Comparison of ENCODE assay signal across 13 cellular contexts in genomic region chr1:54337928-54338327, GRCh38.
A peak's percentile ranks its signal among the peaks of the same experiment; 100 is the strongest.
DNase-seq lines count a peak whose midpoint lies in the region; ATAC-seq and TF ChIP-seq lines count a peak whose summit lies in the region.
"Had no signal": no experiment of that assay in that cellular context is flagged by ENCODE, and none has a peak within 500 bp of the region (broad histone marks: within the 10 kb centered on the region; RNA-seq: fewer than 3 reads in every experiment).

No MANE protein-coding gene starts in this region.

- peak; percentile 48 for ATAC-seq in CD8-positive, alpha-beta T cell
- no peak for ATAC-seq in WTC11
- ATAC-seq in memory B cell (ENCODE audit: low read depth): no peak
- no peak for ATAC-seq in activated T-helper 17 cell treated with anti-CD3 and anti-CD28 coated beads, Interleukin-2, amount 50 U/mL, for 72 hours (replicated peaks)
- ATAC-seq: body of pancreas had no signal

- H3K4me3 Mint-ChIP-seq in CD8-positive, alpha-beta T cell: no peak overlapping the region
- H3K4me3 Mint-ChIP-seq in WTC11 (no peak overlapping the region), memory B cell (no peak overlapping the region)
- no peak overlapping the region for H3K4me3 Mint-ChIP-seq in activated T-helper 17 cell treated with anti-CD3 and anti-CD28 coated beads, Interleukin-2, amount 50 U/mL, for 72 hours
- H3K4me3 Mint-ChIP-seq: stimulated activated naive CD8-positive, alpha-beta T cell treated with anti-CD3 and anti-CD28 coated beads, Interleukin-15, Interleukin-2, amounts not matched to agents 100 ng/mL and 50 ng/mL, for 24 hours had no signal

- H3K36me3 ChIP-seq in CD8-positive, alpha-beta T cell (ENCODE audit: insufficient read depth, low read length): no peaks in the 10 kb centered on the region

- intact Hi-C loops in CD8-positive, alpha-beta T cell (cut with DNase I, micrococcal nuclease): no loop called here

- no peaks in the 10 kb centered on the region for H3K27me3 Mint-ChIP-seq in CD8-positive, alpha-beta T cell (ENCODE audit: low read depth)
- H3K27me3 Mint-ChIP-seq in WTC11 (ENCODE audit: low read depth) (no peaks in the 10 kb centered on the region; the same call in 1 of the 2 replicates), memory B cell (no peaks in the 10 kb centered on the region)
- H3K27me3 Mint-ChIP-seq in activated T-helper 17 cell treated with anti-CD3 and anti-CD28 coated beads, Interleukin-2, amount 50 U/mL, for 72 hours: no peaks in the 10 kb centered on the region
- H3K27me3 Mint-ChIP-seq: stimulated activated naive CD8-positive, alpha-beta T cell treated with anti-CD3 and anti-CD28 coated beads, Interleukin-15, Interleukin-2, amounts not matched to agents 100 ng/mL and 50 ng/mL, for 24 hours had no signal

- H3K9me3 Mint-ChIP-seq in CD8-positive, alpha-beta T cell: no peaks in the 10 kb centered on the region
- H3K9me3 Mint-ChIP-seq in WTC11 (no peaks in the 10 kb centered on the region), memory B cell (no peaks in the 10 kb centered on the region)
- no peaks in the 10 kb centered on the region for H3K9me3 Mint-ChIP-seq in activated T-helper 17 cell treated with anti-CD3 and anti-CD28 coated beads, Interleukin-2, amount 50 U/mL, for 72 hours
- H3K9me3 Mint-ChIP-seq: stimulated activated naive CD8-positive, alpha-beta T cell treated with anti-CD3 and anti-CD28 coated beads, Interleukin-15, Interleukin-2, amounts not matched to agents 100 ng/mL and 50 ng/mL, for 24 hours had no signal

- no peaks in the 10 kb centered on the region for H3K27me3 ChIP-seq in CD8-positive, alpha-beta T cell (ENCODE audit: insufficient read depth, low read length)
- H3K27me3 ChIP-seq: body of pancreas had no signal

- peaks cover 76% of the 10 kb centered on the region for H3K4me1 Mint-ChIP-seq in CD8-positive, alpha-beta T cell (ENCODE audit: low read depth)
- H3K4me1 Mint-ChIP-seq in WTC11 (peaks cover 88% of the 10 kb centered on the region), memory B cell (peaks cover under 1% of the 10 kb centered on the region)
- peaks cover 11% of the 10 kb centered on the region for H3K4me1 Mint-ChIP-seq in activated T-helper 17 cell treated with anti-CD3 and anti-CD28 coated beads, Interleukin-2, amount 50 U/mL, for 72 hours

- POLR2A ChIA-PET in CD8-positive, alpha-beta T cell (lab: Charles Lee): interaction anchor here (0.6 to 1.0 kb wide), 2 partner anchors 23 to 140 kb away, joined by 3 read pairs; no protein-coding TSS in a partner anchor
- POLR2A ChIA-PET in WTC11 (lab: Charles Lee): interaction anchor here (0.5 kb wide), 1 partner anchor 173 kb away, joined by 3 read pairs; no protein-coding TSS in a partner anchor

- peaks cover 10% of the 10 kb centered on the region for H3K36me3 Mint-ChIP-seq in CD8-positive, alpha-beta T cell
- 0 out of 2 replicates have a peak, but pooled peaks cover 2% of the 10 kb centered on the region for H3K36me3 Mint-ChIP-seq in WTC11
- no peaks in the 10 kb centered on the region for H3K36me3 Mint-ChIP-seq in memory B cell
- H3K36me3 Mint-ChIP-seq in activated T-helper 17 cell treated with anti-CD3 and anti-CD28 coated beads, Interleukin-2, amount 50 U/mL, for 72 hours (ENCODE audit: low read depth): no peaks in the 10 kb centered on the region

- peaks cover 15% of the 10 kb centered on the region for H3K4me1 ChIP-seq in CD8-positive, alpha-beta T cell (ENCODE audit: insufficient read depth, low read length)

- H3K4me3 ChIP-seq in CD8-positive, alpha-beta T cell (ENCODE audit: low read depth, low read length): no peak overlapping the region
- H3K4me3 ChIP-seq: body of pancreas had no signal

- no peak for DNase-seq in CD8-positive, alpha-beta T cell
- DNase-seq in H4 (ENCODE audit: low spot score): peak; percentile 49
- DNase-seq in WTC11 (ENCODE audit: low spot score): no peak
- DNase-seq in memory B cell (ENCODE audit: low spot score in 2 of 2): no peak
- DNase-seq in medulla oblongata (ENCODE audit: extremely low spot score): no peak
- no peak for DNase-seq in UCSD-AML1 (lab: John Stamatoyannopoulos, UW; ENCODE audit: unreplicated experiment)
- DNase-seq in NCI-H524 (lab: John Stamatoyannopoulos, UW): no peak
- DNase-seq: activated T-cell treated with anti-CD3 and anti-CD28 coated beads, Interleukin-2, amount 50 U/mL, for 48 hours; body of pancreas; C1 segment of cervical spinal cord; stimulated activated CD4-positive, alpha-beta T cell treated with anti-CD3 and anti-CD28 coated beads, Interleukin-4, amount 100 ng/mL, for 4 hours had no signal

- no peak overlapping the region for H3K27ac ChIP-seq in CD8-positive, alpha-beta T cell (ENCODE audit: low read depth, low read length)
- H3K27ac ChIP-seq: body of pancreas had no signal

- no peak for TF ChIP-seq CTCF in CD8-positive, alpha-beta T cell (IDR thresholded peaks at IDR 0.05)
- TF ChIP-seq CTCF in WTC11 (IDR thresholded peaks at IDR 0.05): no peak

- H3K9me3 ChIP-seq in CD8-positive, alpha-beta T cell (ENCODE audit: low read length): no peaks in the 10 kb centered on the region
- H3K9me3 ChIP-seq: body of pancreas had no signal

- CTCF ChIA-PET in CD8-positive, alpha-beta T cell (lab: Charles Lee): interaction anchor here (1.4 kb wide), 1 partner anchor 12 kb away, joined by 4 read pairs; no protein-coding TSS in a partner anchor
- CTCF ChIA-PET in WTC11 (lab: Charles Lee): interaction anchor here (1.4 kb wide), 1 partner anchor 256 kb away, joined by 3 read pairs; no protein-coding TSS in a partner anchor

- H3K27ac Mint-ChIP-seq in CD8-positive, alpha-beta T cell: peak overlapping the region; percentile 15
- H3K27ac Mint-ChIP-seq in WTC11: peak overlapping the region; percentile 50; the same call in 1 of the 2 replicates
- peak overlapping the region; percentile 16 for H3K27ac Mint-ChIP-seq in memory B cell
- no peak overlapping the region for H3K27ac Mint-ChIP-seq in activated T-helper 17 cell treated with anti-CD3 and anti-CD28 coated beads, Interleukin-2, amount 50 U/mL, for 72 hours
- H3K27ac Mint-ChIP-seq: stimulated activated naive CD8-positive, alpha-beta T cell treated with anti-CD3 and anti-CD28 coated beads, Interleukin-15, Interleukin-2, amounts not matched to agents 100 ng/mL and 50 ng/mL, for 24 hours had no signal

TF ChIP-seq in WTC11, 78 proteins besides CTCF, POLR2A, EP300 and RAD21:
- TF ChIP-seq MAX (CRISPR knock-in tag; IDR thresholded peaks at IDR 0.05): no peak
- no peak for TF ChIP-seq ZBTB43 (CRISPR knock-in tag; IDR thresholded peaks at IDR 0.05)
- no peak for TF ChIP-seq FOXP4 (CRISPR knock-in tag; IDR thresholded peaks at IDR 0.05)
- TF ChIP-seq NFATC4 (CRISPR knock-in tag; IDR thresholded peaks at IDR 0.05): no peak
- no peak for TF ChIP-seq RELA (CRISPR knock-in tag; IDR thresholded peaks at IDR 0.05; ENCODE audit: borderline replicate concordance)
- no peak for TF ChIP-seq ESRRA (CRISPR knock-in tag; IDR thresholded peaks at IDR 0.05; ENCODE audit: borderline replicate concordance)
- no peak for TF ChIP-seq ZNF396 (CRISPR knock-in tag; IDR thresholded peaks at IDR 0.05; ENCODE audit: borderline replicate concordance)
